In the genomic region with DNA sequence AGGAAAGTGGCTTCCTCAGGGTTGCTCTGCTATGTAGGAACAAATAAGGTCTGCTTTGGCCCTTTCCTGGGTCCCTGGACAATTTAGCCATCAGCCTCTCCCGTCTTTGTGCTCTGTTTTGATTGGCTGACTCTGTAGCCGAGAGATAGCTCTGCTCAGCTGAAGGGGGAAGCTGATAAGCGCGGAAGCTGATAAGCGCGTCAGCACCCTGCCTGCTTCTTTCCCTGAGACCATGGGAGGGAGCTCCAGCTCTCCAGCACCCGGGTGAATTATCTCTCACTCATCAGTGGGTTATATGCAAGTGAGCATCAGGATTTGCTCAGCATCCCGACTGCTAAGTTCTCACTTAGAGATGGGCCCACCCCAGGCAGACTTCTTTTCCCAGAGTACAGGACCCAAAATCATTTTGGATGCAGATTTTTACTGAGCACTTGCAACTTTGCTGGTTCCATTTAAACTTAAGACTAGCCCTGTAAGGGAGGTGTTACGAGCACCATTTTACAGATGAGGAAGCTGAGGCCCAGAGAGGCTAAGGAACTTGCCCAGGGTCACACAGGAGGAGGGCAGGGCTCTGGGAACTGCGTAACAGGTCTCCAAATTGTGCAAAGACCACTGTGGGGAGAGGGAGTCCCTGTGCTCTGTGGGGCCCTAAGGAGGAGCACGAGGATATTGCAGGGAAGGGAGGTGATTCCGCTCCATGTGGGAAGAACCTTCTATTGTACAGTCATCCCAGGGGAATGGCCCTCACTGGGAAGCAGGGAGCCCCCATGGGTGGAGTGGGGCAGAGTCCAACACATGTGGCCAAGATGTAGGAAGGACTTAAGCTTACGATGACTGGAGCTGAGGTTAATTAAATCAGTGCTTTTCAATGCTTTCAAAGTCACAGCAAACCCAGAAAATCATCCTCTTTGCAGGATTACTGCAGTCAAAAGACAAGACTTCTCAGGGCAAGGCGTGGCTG, we compare ENCODE assay signal across 1 cellular context.
TF ChIP-seq lines count a peak whose summit lies in the region.

No MANE protein-coding gene starts in this region.

TF ChIP-seq in K562, 482 proteins besides CTCF, POLR2A, EP300 and RAD21 (continued from another document and continues in another):
- TF ChIP-seq ZNF407 (IDR thresholded peaks at IDR 0.05; ENCODE audit: low read depth) (no peak), ZNF232 (CRISPR knock-in tag; IDR thresholded peaks at IDR 0.05) (no peak), FOXP1 (CRISPR knock-in tag; IDR thresholded peaks at IDR 0.05) (0 out of 2 replicates have a peak, but pooled peaks have one; percentile 24), TARDBP (IDR thresholded peaks at IDR 0.05) (0 out of 2 replicates have a peak, but pooled peaks have one; percentile 44), ERF (CRISPR knock-in tag; IDR thresholded peaks at IDR 0.05) (no peak), BACH1 (tag; IDR thresholded peaks at IDR 0.05) (no peak), NONO (IDR thresholded peaks at IDR 0.05; ENCODE audit: low read depth in 2 of 2, low read length in 1 of 2) (0 out of 4 replicates have a peak, but pooled peaks of 1 of the 2 experiments have one; percentile 39), KLF16 (IDR thresholded peaks at IDR 0.05) (peak; percentile 90), NCOR1 (IDR thresholded peaks at IDR 0.05) (peak; percentile 82), SMARCE1 (IDR thresholded peaks at IDR 0.05) (peak; percentile 63; the same call in 1 of the 2 replicates), TRIM28 (IDR thresholded peaks at IDR 0.05) (no peak), SMAD1 (IDR thresholded peaks at IDR 0.05; ENCODE audit: low read depth, low read length, partially characterized antibody) (peak; percentile 70), ZNF639 (CRISPR knock-in tag; conservative IDR thresholded peaks at IDR 0.05 in 1 of 2, IDR thresholded peaks at IDR 0.05 in 1 of 2) (peak in 1 of 2 experiments; percentile 33; a peak in 1 of 4 replicates), ETV6 (IDR thresholded peaks at IDR 0.05; ENCODE audit: borderline replicate concordance in 1 of 2, low read depth in 2 of 2, low read length in 1 of 2) (no peak), ETV6 (CRISPR knock-in tag; IDR thresholded peaks at IDR 0.05; ENCODE audit: borderline replicate concordance) (no peak), ZNF24 (IDR thresholded peaks at IDR 0.05) (no peak), MIER1 (IDR thresholded peaks at IDR 0.05; ENCODE audit: low read depth) (no peak), ZEB2 (IDR thresholded peaks at IDR 0.05) (no peak), KHSRP (IDR thresholded peaks at IDR 0.05) (no peak), MGA (IDR thresholded peaks at IDR 0.05) (no peak), SPI1 (IDR thresholded peaks at IDR 0.05; ENCODE audit: borderline replicate concordance, low read depth, low read length) (no peak), ARNT (IDR thresholded peaks at IDR 0.05) (peak in 1 of 2 experiments; percentile 44; a peak in 1 of 4 replicates), RCOR1 (IDR thresholded peaks at IDR 0.05; ENCODE audit: borderline replicate concordance in 1 of 2, low read depth in 2 of 2, low read length in 2 of 2) (peak in 1 of 2 experiments; percentile 99; a peak in 2 of 4 replicates), ZNF449 (CRISPR knock-in tag; IDR thresholded peaks at IDR 0.05) (no peak), FOXM1 (IDR thresholded peaks at IDR 0.05; ENCODE audit: low read depth) (peak; percentile 81), FOXM1 (CRISPR knock-in tag; IDR thresholded peaks at IDR 0.05; ENCODE audit: low read depth) (no peak), ZNF224 (CRISPR knock-in tag; IDR thresholded peaks at IDR 0.05) (no peak), ZNF174 (CRISPR knock-in tag; IDR thresholded peaks at IDR 0.05) (no peak), TEAD4 (IDR thresholded peaks at IDR 0.05; ENCODE audit: low read length) (peak; percentile 93), TEAD4 (CRISPR knock-in tag; IDR thresholded peaks at IDR 0.05; ENCODE audit: borderline replicate concordance) (no peak), SP1 (CRISPR knock-in tag; IDR thresholded peaks at IDR 0.05) (no peak)
